ENCODE assay signal across 1 cellular context in the genomic region with DNA sequence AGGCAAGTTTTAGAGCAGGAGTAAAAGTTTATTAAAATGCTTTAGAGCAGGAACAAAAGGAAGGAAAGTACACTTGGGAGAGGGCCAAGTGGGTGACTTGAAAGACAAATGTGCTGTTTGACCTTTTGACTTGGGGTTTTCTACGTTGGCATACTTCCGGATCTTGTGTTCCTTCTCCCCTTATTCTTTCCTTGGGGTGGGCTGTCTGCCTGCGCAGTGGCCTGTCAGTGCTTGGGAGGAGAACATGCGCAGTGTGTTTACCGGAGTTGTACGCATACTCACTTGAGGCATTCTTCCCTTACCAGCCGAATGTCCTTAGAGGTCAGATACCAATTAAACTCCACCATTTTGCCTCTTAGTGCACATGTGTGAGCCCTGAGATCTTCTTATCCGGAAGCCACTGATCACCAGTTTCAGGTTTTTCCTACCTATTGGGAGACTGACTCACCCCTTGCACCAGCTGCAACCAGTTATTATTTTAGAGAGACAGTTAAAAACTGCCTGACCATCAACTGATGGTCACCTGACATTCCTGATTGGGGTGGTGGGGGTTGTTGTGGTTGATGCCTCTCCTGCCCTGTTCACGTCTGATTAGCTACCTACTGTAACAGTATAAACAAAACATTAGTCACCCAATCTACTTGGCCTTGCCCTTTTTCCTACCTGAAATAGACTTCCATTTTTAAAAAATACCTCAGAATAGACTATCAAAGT.
TF ChIP-seq lines count a peak whose summit lies in the region.

No MANE protein-coding gene starts in this region.

TF ChIP-seq in GM23338, 12 proteins besides CTCF, POLR2A, EP300 and RAD21:
- TF ChIP-seq JUNB (IDR thresholded peaks at IDR 0.05; ENCODE audit: unreplicated experiment), result no peak
- no peak for TF ChIP-seq POLR2AphosphoS5 (IDR thresholded peaks at IDR 0.05; ENCODE audit: low read depth)
- TF ChIP-seq EZH2phosphoT487 (IDR thresholded peaks at IDR 0.05; ENCODE audit: unreplicated experiment), result no peak
- no peak for TF ChIP-seq CREB1 (CRISPR knock-in tag; IDR thresholded peaks at IDR 0.05; ENCODE audit: low read depth)
- no peak for TF ChIP-seq ETS1 (IDR thresholded peaks at IDR 0.05)
TF ChIP-seq in GM23338: peak in this region for 0.
